ENCODE assay signal across 8 cellular contexts in genomic region chr17:79843475-79843916, GRCh38. TPM values are rescaled to one million over a fixed set of nuclear protein-coding genes. Genes with fewer than 3 reads are reported as not detected.
DNase-seq lines count a peak whose midpoint lies in the region; ATAC-seq, FAIRE-seq and TF ChIP-seq lines count a peak whose summit lies in the region.

No MANE protein-coding gene starts in this region.

- no peak for FAIRE-seq in frontal cortex (lab: Jason Lieb, UNC)

- peaks cover 12 to 53% (median 24%) of the 10 kb centered on the region in 3 donors for H3K4me1 Mint-ChIP-seq in naive B cell

- no peaks in the 10 kb centered on the region for H3K36me3 Mint-ChIP-seq in naive B cell

- peak overlapping the region; percentile 87 to 97 (median 92) for H3K4me3 Mint-ChIP-seq in naive B cell

- H3K9me3 Mint-ChIP-seq in naive B cell, result peaks cover 0 to 2% (median 0%) of the 10 kb centered on the region in 7 donors

- no peak for DNase-seq in Jurkat, Clone E6-1 (ENCODE audit: low read depth, low spot score)
- DNase-seq in cardiac fibroblast (ENCODE audit: low read depth in 2 of 2) (no peak), naive B cell (peak; percentile 18), T1000 (lab: John Stamatoyannopoulos, UW) (no peak), frontal cortex (ENCODE audit: low spot score in 2 of 2) (no peak), NCI-H187 (lab: John Stamatoyannopoulos, UW) (no peak), NCI-H82 (lab: John Stamatoyannopoulos, UW) (no peak)

- peaks cover 31 to 55% (median 37%) of the 10 kb centered on the region in 3 donors for H3K27me3 Mint-ChIP-seq in naive B cell

- TF ChIP-seq CTCF in 22Rv1 (IDR thresholded peaks at IDR 0.05) (no peak), cardiac fibroblast (IDR thresholded peaks at IDR 0.05; ENCODE audit: low read depth, low read length) (no peak)

- peak overlapping the region; percentile 28 for H3K4me3 ChIP-seq in Jurkat, Clone E6-1 (ENCODE audit: low read length)
- H3K4me3 ChIP-seq in cardiac fibroblast (replicated peaks in 1 of 2; ENCODE audit: low read depth in 2 of 2, low read length in 2 of 2), result peak overlapping the region; percentile 44 to 46

- H3K27ac Mint-ChIP-seq in naive B cell, result peak overlapping the region in 4 of 6 donors; percentile 22 to 73 (median 42)

- no peak for ATAC-seq in naive B cell (ENCODE audit: low read depth in 2 of 2)

- peak overlapping the region; percentile 63 for H3K27ac ChIP-seq in 22Rv1

RNA-seq across cellular contexts. Expression of gene CBX4, which starts 4.3 kb away (rescaled TPM):
- polyA plus RNA-seq in Jurkat, Clone E6-1 (2012; ENCODE audit: insufficient read depth, insufficient read length), result 28.7 TPM
- 10 to 100 TPM in 2 of 6 donors, 1 to 10 TPM in 4; 3.3 to 17.1 (median 9.6) TPM for polyA plus RNA-seq in naive B cell (ENCODE audit: low read depth in 6 of 6)
- total RNA-seq in frontal cortex, result 18.3 TPM

RNA-seq across cellular contexts. Expression of gene CBX8, which starts 46.6 kb away (rescaled TPM):
- polyA plus RNA-seq in Jurkat, Clone E6-1 (2012; ENCODE audit: insufficient read depth, insufficient read length), result 17.0 TPM
- 1 to 10 TPM in 1 of 6 donors, under 1 TPM in 4, not detected in 1; 0.16 to 1.3 (median 0.58) TPM for polyA plus RNA-seq in naive B cell (ENCODE audit: low read depth in 6 of 6)
- total RNA-seq in frontal cortex, result 7.7 TPM
